In genomic region chr16:56339431-56340195, GRCh38 we compare ENCODE assay signal across 21 cellular contexts.
DNase-seq lines count a peak whose midpoint lies in the region; ATAC-seq, FAIRE-seq and TF ChIP-seq lines count a peak whose summit lies in the region.
"Had no signal": no experiment of that assay in that cellular context is flagged by ENCODE, and none has a peak within 500 bp of the region (broad histone marks: within the 10 kb centered on the region; RNA-seq: fewer than 3 reads in every experiment).

No MANE protein-coding gene starts in this region.

- peaks cover 39% of the 10 kb centered on the region for H3K4me1 Mint-ChIP-seq in nephron progenitor cell
- H3K4me1 Mint-ChIP-seq: CD14-positive monocyte; CD4-positive, alpha-beta memory T cell; GM23338 had no signal

- ATAC-seq in Right ventricle myocardium superior (ENCODE audit: poor library complexity) = no peak
- no peak for ATAC-seq in left cardiac atrium
- no peak for ATAC-seq in body of pancreas
- ATAC-seq: GM23338, HCT116 had no signal

- 88 to 89% methylated on average over 13 to 17 of the region's 17 CpGs for WGBS in body of pancreas, 2 donors

- no peaks in the 10 kb centered on the region for H3K27me3 ChIP-seq in dorsolateral prefrontal cortex
- H3K27me3 ChIP-seq in body of pancreas = no peaks in the 10 kb centered on the region
- H3K27me3 ChIP-seq: BLaER1 had no signal

- peak; percentile 40 for DNase-seq in Right ventricle myocardium superior
- no peak for DNase-seq in left cardiac atrium
- no peak for DNase-seq in dorsolateral prefrontal cortex
- DNase-seq in nephron progenitor cell = no peak
- DNase-seq in body of pancreas = no peak
- no peak for DNase-seq in H54 (ENCODE audit: insufficient read length, low spot score)
- DNase-seq in putamen (ENCODE audit: low spot score) = no peak
- DNase-seq: 8988T; CD4-positive, alpha-beta memory T cell; DMS153; DMS79; GDM1; H7; HFFc6 had no signal

- no peak for TF ChIP-seq POLR2A in body of pancreas (IDR thresholded peaks at IDR 0.05)
- TF ChIP-seq POLR2A in H54 (IDR thresholded peaks at IDR 0.05; ENCODE audit: low read depth, low read length) = no peak

- H3K27ac ChIP-seq in dorsolateral prefrontal cortex (peak overlapping the region in 34 of 59 donors; percentile 4 to 99 (median 50)), body of pancreas (no peak overlapping the region)
- H3K27ac ChIP-seq: BLaER1, HL-60 had no signal

- intact Hi-C loops in Right ventricle myocardium superior (cut with DNase I) = no loop called here
- intact Hi-C loops in left cardiac atrium (cut with DNase I) = no loop called here
- intact Hi-C loops in dorsolateral prefrontal cortex (cut with DNase I) = loop anchor here in 1 of 2 donors (10.0 kb wide), 3 partner anchors 265 to 625 kb away; partner anchors contain the start of gene MT2A
- intact Hi-C loops in body of pancreas (cut with DNase I) = no loop called here

- no peaks in the 10 kb centered on the region for H3K9me3 ChIP-seq in body of pancreas
- H3K9me3 ChIP-seq: BLaER1 had no signal

- H3K4me3 ChIP-seq in dorsolateral prefrontal cortex = no peak overlapping the region
- H3K4me3 ChIP-seq in body of pancreas = no peak overlapping the region
- H3K4me3 ChIP-seq: BLaER1, GM23338 had no signal

- no peak for TF ChIP-seq CTCF in dorsolateral prefrontal cortex (IDR thresholded peaks at IDR 0.05 in 54 of 56, conservative IDR thresholded peaks at IDR 0.05 in 2 of 56; ENCODE audit: low read depth in 1 of 56, partially characterized antibody in 56 of 56)
- TF ChIP-seq CTCF in nephron progenitor cell (IDR thresholded peaks at IDR 0.05) = no peak
- TF ChIP-seq CTCF in body of pancreas (IDR thresholded peaks at IDR 0.05) = no peak

- H3K27ac Mint-ChIP-seq in nephron progenitor cell = peak overlapping the region; percentile 44
- H3K27ac Mint-ChIP-seq: GM23338, HFFc6 had no signal

- no peaks in the 10 kb centered on the region for H3K4me1 ChIP-seq in body of pancreas

- H3K9me3 Mint-ChIP-seq in nephron progenitor cell = no peaks in the 10 kb centered on the region
- H3K9me3 Mint-ChIP-seq: CD14-positive monocyte; CD4-positive, alpha-beta memory T cell; GM23338; HFFc6 had no signal

- no peak for FAIRE-seq in H54 (lab: Jason Lieb, UNC)
- FAIRE-seq: GM12892, GM18507 had no signal

- H3K36me3 ChIP-seq in body of pancreas (replicated peaks in 1 of 2; ENCODE audit: insufficient read depth in 1 of 2, low read depth in 2 of 2) = no peaks in the 10 kb centered on the region
- H3K36me3 ChIP-seq: BLaER1 had no signal

- H3K36me3 Mint-ChIP-seq in nephron progenitor cell (ENCODE audit: low read depth) = no peaks in the 10 kb centered on the region
- H3K36me3 Mint-ChIP-seq: CD14-positive monocyte had no signal

- no peak overlapping the region for H3K4me3 Mint-ChIP-seq in nephron progenitor cell
- H3K4me3 Mint-ChIP-seq: CD14-positive monocyte; CD4-positive, alpha-beta memory T cell; GM23338; HFFc6 had no signal

- peaks cover 3% of the 10 kb centered on the region for H3K27me3 Mint-ChIP-seq in nephron progenitor cell (ENCODE audit: low read depth, poor library complexity)
- H3K27me3 Mint-ChIP-seq: CD4-positive, alpha-beta memory T cell had no signal

Comparison
In these comparisons a context has a peak if more than half of its experiments do, and no peak if none do; other contexts are left out.
1. H3K27ac ChIP-seq: peak in dorsolateral prefrontal cortex (34 of 59); none in body of pancreas (0 of 4).